ENCODE assay signal across 2 cellular contexts in the genomic region with DNA sequence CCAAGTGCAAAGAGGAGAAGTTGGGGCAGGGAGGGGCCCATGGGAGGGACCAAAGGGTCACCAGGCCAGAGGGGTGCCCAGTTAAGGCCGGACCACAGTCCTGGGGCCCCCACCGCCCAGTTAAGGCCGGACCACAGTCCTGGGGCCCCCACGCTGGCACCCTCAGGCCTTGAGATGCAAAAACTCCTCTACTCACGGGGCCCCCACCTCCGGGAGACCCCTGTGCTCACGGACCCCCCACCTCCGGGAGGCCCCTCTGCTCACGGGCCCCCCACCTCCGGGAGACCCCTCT.
TF ChIP-seq lines count a peak whose summit lies in the region.

No MANE protein-coding gene starts in this region.

TF ChIP-seq in GM23338, 12 proteins besides CTCF, POLR2A, EP300 and RAD21 (continued from another document):
- TF ChIP-seq ZNF331 (CRISPR knock-in tag; IDR thresholded peaks at IDR 0.05; ENCODE audit: low read depth) (no peak), CREB1 (CRISPR knock-in tag; IDR thresholded peaks at IDR 0.05; ENCODE audit: low read depth) (no peak), ZNF462 (CRISPR knock-in tag; IDR thresholded peaks at IDR 0.05) (no peak), STAT1 (IDR thresholded peaks at IDR 0.05; ENCODE audit: unreplicated experiment) (no peak), NANOG (IDR thresholded peaks at IDR 0.05; ENCODE audit: borderline replicate concordance) (no peak), ZNF114 (CRISPR knock-in tag; IDR thresholded peaks at IDR 0.05) (no peak), EZH2 (IDR thresholded peaks at IDR 0.05; ENCODE audit: low read depth, unreplicated experiment) (no peak), JUNB (IDR thresholded peaks at IDR 0.05; ENCODE audit: unreplicated experiment) (no peak), POLR2AphosphoS5 (IDR thresholded peaks at IDR 0.05; ENCODE audit: low read depth) (no peak)
- TF ChIP-seq, protein P1, sequence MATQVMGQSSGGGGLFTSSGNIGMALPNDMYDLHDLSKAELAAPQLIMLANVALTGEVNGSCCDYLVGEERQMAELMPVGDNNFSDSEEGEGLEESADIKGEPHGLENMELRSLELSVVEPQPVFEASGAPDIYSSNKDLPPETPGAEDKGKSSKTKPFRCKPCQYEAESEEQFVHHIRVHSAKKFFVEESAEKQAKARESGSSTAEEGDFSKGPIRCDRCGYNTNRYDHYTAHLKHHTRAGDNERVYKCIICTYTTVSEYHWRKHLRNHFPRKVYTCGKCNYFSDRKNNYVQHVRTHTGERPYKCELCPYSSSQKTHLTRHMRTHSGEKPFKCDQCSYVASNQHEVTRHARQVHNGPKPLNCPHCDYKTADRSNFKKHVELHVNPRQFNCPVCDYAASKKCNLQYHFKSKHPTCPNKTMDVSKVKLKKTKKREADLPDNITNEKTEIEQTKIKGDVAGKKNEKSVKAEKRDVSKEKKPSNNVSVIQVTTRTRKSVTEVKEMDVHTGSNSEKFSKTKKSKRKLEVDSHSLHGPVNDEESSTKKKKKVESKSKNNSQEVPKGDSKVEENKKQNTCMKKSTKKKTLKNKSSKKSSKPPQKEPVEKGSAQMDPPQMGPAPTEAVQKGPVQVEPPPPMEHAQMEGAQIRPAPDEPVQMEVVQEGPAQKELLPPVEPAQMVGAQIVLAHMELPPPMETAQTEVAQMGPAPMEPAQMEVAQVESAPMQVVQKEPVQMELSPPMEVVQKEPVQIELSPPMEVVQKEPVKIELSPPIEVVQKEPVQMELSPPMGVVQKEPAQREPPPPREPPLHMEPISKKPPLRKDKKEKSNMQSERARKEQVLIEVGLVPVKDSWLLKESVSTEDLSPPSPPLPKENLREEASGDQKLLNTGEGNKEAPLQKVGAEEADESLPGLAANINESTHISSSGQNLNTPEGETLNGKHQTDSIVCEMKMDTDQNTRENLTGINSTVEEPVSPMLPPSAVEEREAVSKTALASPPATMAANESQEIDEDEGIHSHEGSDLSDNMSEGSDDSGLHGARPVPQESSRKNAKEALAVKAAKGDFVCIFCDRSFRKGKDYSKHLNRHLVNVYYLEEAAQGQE (IDR thresholded peaks at IDR 0.05; ENCODE audit: unreplicated experiment) = no peak
- TF ChIP-seq, protein P2, sequence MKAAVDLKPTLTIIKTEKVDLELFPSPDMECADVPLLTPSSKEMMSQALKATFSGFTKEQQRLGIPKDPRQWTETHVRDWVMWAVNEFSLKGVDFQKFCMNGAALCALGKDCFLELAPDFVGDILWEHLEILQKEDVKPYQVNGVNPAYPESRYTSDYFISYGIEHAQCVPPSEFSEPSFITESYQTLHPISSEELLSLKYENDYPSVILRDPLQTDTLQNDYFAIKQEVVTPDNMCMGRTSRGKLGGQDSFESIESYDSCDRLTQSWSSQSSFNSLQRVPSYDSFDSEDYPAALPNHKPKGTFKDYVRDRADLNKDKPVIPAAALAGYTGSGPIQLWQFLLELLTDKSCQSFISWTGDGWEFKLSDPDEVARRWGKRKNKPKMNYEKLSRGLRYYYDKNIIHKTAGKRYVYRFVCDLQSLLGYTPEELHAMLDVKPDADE (IDR thresholded peaks at IDR 0.05) = no peak

TF ChIP-seq in K562, 482 proteins besides CTCF, POLR2A, EP300 and RAD21:
- no peak for TF ChIP-seq SMAD4 (CRISPR knock-in tag; conservative IDR thresholded peaks at IDR 0.05)
- TF ChIP-seq, protein P3, sequence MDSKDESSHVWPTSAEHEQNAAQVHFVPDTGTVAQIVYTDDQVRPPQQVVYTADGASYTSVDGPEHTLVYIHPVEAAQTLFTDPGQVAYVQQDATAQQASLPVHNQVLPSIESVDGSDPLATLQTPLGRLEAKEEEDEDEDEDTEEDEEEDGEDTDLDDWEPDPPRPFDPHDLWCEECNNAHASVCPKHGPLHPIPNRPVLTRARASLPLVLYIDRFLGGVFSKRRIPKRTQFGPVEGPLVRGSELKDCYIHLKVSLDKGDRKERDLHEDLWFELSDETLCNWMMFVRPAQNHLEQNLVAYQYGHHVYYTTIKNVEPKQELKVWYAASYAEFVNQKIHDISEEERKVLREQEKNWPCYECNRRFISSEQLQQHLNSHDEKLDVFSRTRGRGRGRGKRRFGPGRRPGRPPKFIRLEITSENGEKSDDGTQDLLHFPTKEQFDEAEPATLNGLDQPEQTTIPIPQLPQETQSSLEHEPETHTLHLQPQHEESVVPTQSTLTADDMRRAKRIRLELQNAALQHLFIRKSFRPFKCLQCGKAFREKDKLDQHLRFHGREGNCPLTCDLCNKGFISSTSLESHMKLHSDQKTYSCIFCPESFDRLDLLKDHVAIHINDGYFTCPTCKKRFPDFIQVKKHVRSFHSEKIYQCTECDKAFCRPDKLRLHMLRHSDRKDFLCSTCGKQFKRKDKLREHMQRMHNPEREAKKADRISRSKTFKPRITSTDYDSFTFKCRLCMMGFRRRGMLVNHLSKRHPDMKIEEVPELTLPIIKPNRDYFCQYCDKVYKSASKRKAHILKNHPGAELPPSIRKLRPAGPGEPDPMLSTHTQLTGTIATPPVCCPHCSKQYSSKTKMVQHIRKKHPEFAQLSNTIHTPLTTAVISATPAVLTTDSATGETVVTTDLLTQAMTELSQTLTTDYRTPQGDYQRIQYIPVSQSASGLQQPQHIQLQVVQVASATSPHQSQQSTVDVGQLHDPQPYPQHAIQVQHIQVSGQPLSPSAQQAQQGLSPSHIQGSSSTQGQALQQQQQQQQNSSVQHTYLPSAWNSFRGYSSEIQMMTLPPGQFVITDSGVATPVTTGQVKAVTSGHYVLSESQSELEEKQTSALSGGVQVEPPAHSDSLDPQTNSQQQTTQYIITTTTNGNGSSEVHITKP (IDR thresholded peaks at IDR 0.05; ENCODE audit: partially characterized antibody) = peak; percentile 71
- no peak for TF ChIP-seq ZNF511 (CRISPR knock-in tag; IDR thresholded peaks at IDR 0.05)
- TF ChIP-seq FOXJ2 (tag; IDR thresholded peaks at IDR 0.05) = no peak
- no peak for TF ChIP-seq TRIM24 (IDR thresholded peaks at IDR 0.05)
- no peak for TF ChIP-seq LEF1 (IDR thresholded peaks at IDR 0.05)
